Comparison of ENCODE assay signal across 22 cellular contexts in the genomic region with DNA sequence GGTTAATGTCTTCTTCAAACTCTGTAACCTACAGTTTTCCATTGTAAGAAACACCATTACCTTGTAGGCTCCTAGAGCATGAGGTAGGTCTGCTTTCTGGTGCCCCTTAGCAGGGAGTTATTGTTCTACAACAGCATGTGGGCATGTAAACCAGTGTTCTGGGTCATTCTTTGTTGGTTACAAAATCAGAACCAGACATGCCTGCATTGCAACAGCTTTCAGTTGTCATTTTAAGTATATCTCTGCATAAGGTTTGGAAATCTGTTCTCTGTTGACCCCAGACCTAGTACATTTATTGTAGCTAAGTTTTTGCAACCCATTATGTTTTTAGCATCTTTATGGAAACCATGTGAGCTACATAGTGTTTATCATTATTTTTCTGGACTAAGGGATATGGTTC.
"Had no signal": no experiment of that assay in that cellular context is flagged by ENCODE, and none has a peak within 500 bp of the region (broad histone marks: within the 10 kb centered on the region; RNA-seq: fewer than 3 reads in every experiment).

No MANE protein-coding gene starts in this region.

- H3K4me1 Mint-ChIP-seq: activated CD4-positive, alpha-beta memory T cell treated with anti-CD3 and anti-CD28 coated beads, Interleukin-2, amount 10 ng/mL, durations not matched to agents 7 days and 5 days had no signal

- H3K4me3 Mint-ChIP-seq: activated CD4-positive, alpha-beta memory T cell treated with anti-CD3 and anti-CD28 coated beads, Interleukin-2, amount 10 ng/mL, durations not matched to agents 7 days and 5 days; activated CD4-positive, alpha-beta T cell treated with anti-CD3 and anti-CD28 coated beads for 36 hours; activated naive CD4-positive, alpha-beta T cell treated with anti-CD3 and anti-CD28 coated beads, Interleukin-2, amount 50 U/mL, for 24 hours; activated T-cell treated with anti-CD3 and anti-CD28 coated beads, Interleukin-2, amount 50 U/mL, for 24 hours; mesothelial cell of epicardium; stimulated activated naive B cell treated with anti-CD40 and anti-IgM and Interleukin-4, amounts not matched to agents 10 μg/mL and 1 μg/mL and 100 μg/mL, for 72 hours had no signal

- H3K9me3 Mint-ChIP-seq: activated CD4-positive, alpha-beta memory T cell treated with anti-CD3 and anti-CD28 coated beads, Interleukin-2, amount 10 ng/mL, durations not matched to agents 7 days and 5 days; activated naive CD4-positive, alpha-beta T cell treated with anti-CD3 and anti-CD28 coated beads, Interleukin-2, amount 50 U/mL, for 24 hours; activated T-cell treated with anti-CD3 and anti-CD28 coated beads, Interleukin-2, amount 50 U/mL, for 24 hours; mesothelial cell of epicardium; neural crest cell; stimulated activated naive B cell treated with anti-CD40 and anti-IgM and Interleukin-4, amounts not matched to agents 10 μg/mL and 1 μg/mL and 100 μg/mL, for 72 hours had no signal

- H3K27me3 Mint-ChIP-seq: activated CD4-positive, alpha-beta memory T cell treated with anti-CD3 and anti-CD28 coated beads, Interleukin-2, amount 10 ng/mL, durations not matched to agents 7 days and 5 days; activated CD4-positive, alpha-beta T cell treated with anti-CD3 and anti-CD28 coated beads for 36 hours; activated naive CD4-positive, alpha-beta T cell treated with anti-CD3 and anti-CD28 coated beads, Interleukin-2, amount 50 U/mL, for 24 hours; activated T-cell treated with anti-CD3 and anti-CD28 coated beads, Interleukin-2, amount 50 U/mL, for 24 hours; stimulated activated naive B cell treated with anti-CD40 and anti-IgM and Interleukin-4, amounts not matched to agents 10 μg/mL and 1 μg/mL and 100 μg/mL, for 72 hours had no signal

- ATAC-seq: activated CD4-positive, alpha-beta T cell treated with anti-CD3 and anti-CD28 coated beads for 36 hours; body of pancreas; gastroesophageal sphincter; left cardiac atrium; lower lobe of right lung; pancreas; stimulated activated naive B cell treated with anti-CD40 and anti-IgM and Interleukin-4, amounts not matched to agents 10 μg/mL and 1 μg/mL and 100 μg/mL, for 72 hours had no signal

- H3K27ac Mint-ChIP-seq: activated CD4-positive, alpha-beta memory T cell treated with anti-CD3 and anti-CD28 coated beads, Interleukin-2, amount 10 ng/mL, durations not matched to agents 7 days and 5 days; activated CD4-positive, alpha-beta T cell treated with anti-CD3 and anti-CD28 coated beads for 36 hours; activated naive CD4-positive, alpha-beta T cell treated with anti-CD3 and anti-CD28 coated beads, Interleukin-2, amount 50 U/mL, for 24 hours; activated T-cell treated with anti-CD3 and anti-CD28 coated beads, Interleukin-2, amount 50 U/mL, for 24 hours; mesothelial cell of epicardium had no signal

- DNase-seq: activated CD4-positive, alpha-beta memory T cell treated with anti-CD3 and anti-CD28 coated beads, Interleukin-2, amount 10 ng/mL, durations not matched to agents 7 days and 5 days; activated CD4-positive, alpha-beta T cell treated with anti-CD3 and anti-CD28 coated beads for 36 hours; activated effector memory CD4-positive, alpha-beta T cell treated with Interleukin-2 at 50 U/mL for 16 hours; activated T-cell treated with anti-CD3 and anti-CD28 coated beads, Interleukin-2, amount 50 U/mL, for 24 hours; amniotic stem cell; body of pancreas; central memory CD4-positive, alpha-beta T cell; effector CD8-positive, alpha-beta T cell; esophagus squamous epithelium; left cardiac atrium; lower lobe of right lung; pancreas; stimulated activated CD4-positive, alpha-beta T cell treated with anti-CD3 and anti-CD28 coated beads, Interleukin-15, amount 100 ng/mL, for 24 hours; stimulated activated CD4-positive, alpha-beta T cell treated with anti-CD3 and anti-CD28 coated beads, Interleukin-4, amount 100 ng/mL, for 1 hour; stimulated activated naive B cell treated with anti-CD40 and anti-IgM and Interleukin-4, amounts not matched to agents 10 μg/mL and 1 μg/mL and 100 μg/mL, for 72 hours had no signal

- H3K4me3 ChIP-seq: body of pancreas, coronary artery, esophagus squamous epithelium, lower lobe of right lung, pancreas, tibial nerve, vagina had no signal
